In the genomic region with DNA sequence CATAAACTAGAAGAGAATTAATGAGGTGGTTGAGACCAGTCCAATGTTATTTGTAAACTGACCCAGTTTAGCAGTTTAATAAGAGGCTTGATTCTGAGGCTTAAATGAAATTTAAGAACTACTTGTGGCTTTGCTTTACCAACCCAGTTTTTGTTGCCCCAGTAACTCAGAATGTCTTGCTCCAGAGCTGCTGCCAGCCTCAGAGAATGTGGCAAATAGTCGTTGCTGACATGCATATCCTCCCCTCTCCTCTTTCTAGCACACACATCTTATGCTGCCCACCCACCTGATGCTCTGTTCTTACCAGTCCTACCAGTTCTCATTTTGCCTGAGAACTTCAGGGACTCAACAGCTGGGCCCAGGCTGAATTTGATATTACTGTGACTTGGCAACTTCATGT, we compare ENCODE assay signal across 15 cellular contexts.
"Had no signal": no experiment of that assay in that cellular context is flagged by ENCODE, and none has a peak within 500 bp of the region (broad histone marks: within the 10 kb centered on the region; RNA-seq: fewer than 3 reads in every experiment).

No MANE protein-coding gene starts in this region.

- H3K36me3 Mint-ChIP-seq: immature natural killer cell; natural killer cell treated with Interleukin-12 subunit alpha and Interleukin-12 subunit beta and Interleukin-15 and Interleukin-18, amount 100 ng/mL, for 72 hours; T-cell had no signal

- H3K9me3 Mint-ChIP-seq: activated naive CD8-positive, alpha-beta T cell treated with anti-CD3 and anti-CD28 coated beads, Interleukin-2, amount 50 U/mL, for 24 hours; immature natural killer cell; natural killer cell treated with Interleukin-12 subunit alpha and Interleukin-12 subunit beta and Interleukin-15 and Interleukin-18, amount 100 ng/mL, for 72 hours; T-cell had no signal

- ATAC-seq: activated CD8-positive, alpha-beta T cell treated with anti-CD3 and anti-CD28 coated beads, Interleukin-2, amount 10 ng/mL, durations not matched to agents 7 days and 5 days; activated naive CD8-positive, alpha-beta T cell treated with anti-CD3 and anti-CD28 coated beads, Interleukin-2, amount 50 U/mL, for 24 hours; lower lobe of right lung; mucosa of descending colon; natural killer cell treated with Interleukin-12 subunit alpha and Interleukin-12 subunit beta and Interleukin-15 and Interleukin-18, amount 100 ng/mL, for 72 hours; T-cell; upper lobe of right lung had no signal

- H3K9me3 ChIP-seq: lower lobe of right lung, mucosa of descending colon, sigmoid colon, upper lobe of right lung had no signal

- DNase-seq: activated CD4-positive, alpha-beta T cell treated with anti-CD3 and anti-CD28 coated beads for 48 hours; activated CD8-positive, alpha-beta T cell treated with anti-CD3 and anti-CD28 coated beads, Interleukin-2, amount 10 ng/mL, durations not matched to agents 7 days and 5 days; activated naive CD4-positive, alpha-beta T cell treated with Interleukin-2 at 50 U/mL for 16 hours; activated naive CD8-positive, alpha-beta T cell treated with anti-CD3 and anti-CD28 coated beads, Interleukin-2, amount 50 U/mL, for 24 hours; effector memory CD4-positive, alpha-beta T cell; immature natural killer cell; lower lobe of right lung; mucosa of descending colon; sigmoid colon; stimulated activated CD4-positive, alpha-beta T cell treated with anti-CD3 and anti-CD28 coated beads, Interleukin-2, amount 100 ng/mL, for 48 hours; stimulated activated naive CD4-positive, alpha-beta T cell treated with Interleukin-2 at 50 U/mL for 16 hours; T-cell; T1000; upper lobe of right lung had no signal

- H3K4me3 ChIP-seq: lower lobe of right lung, mucosa of descending colon, sigmoid colon, upper lobe of right lung had no signal

- H3K36me3 ChIP-seq: lower lobe of right lung, sigmoid colon, upper lobe of right lung had no signal

- H3K27ac Mint-ChIP-seq: activated CD8-positive, alpha-beta T cell treated with anti-CD3 and anti-CD28 coated beads, Interleukin-2, amount 10 ng/mL, durations not matched to agents 7 days and 5 days; activated naive CD8-positive, alpha-beta T cell treated with anti-CD3 and anti-CD28 coated beads, Interleukin-2, amount 50 U/mL, for 24 hours; immature natural killer cell; natural killer cell treated with Interleukin-12 subunit alpha and Interleukin-12 subunit beta and Interleukin-15 and Interleukin-18, amount 100 ng/mL, for 72 hours; T-cell had no signal

- H3K27ac ChIP-seq: lower lobe of right lung, sigmoid colon, upper lobe of right lung had no signal

- H3K4me3 Mint-ChIP-seq: activated CD8-positive, alpha-beta T cell treated with anti-CD3 and anti-CD28 coated beads, Interleukin-2, amount 10 ng/mL, durations not matched to agents 7 days and 5 days; activated naive CD8-positive, alpha-beta T cell treated with anti-CD3 and anti-CD28 coated beads, Interleukin-2, amount 50 U/mL, for 24 hours; immature natural killer cell; natural killer cell treated with Interleukin-12 subunit alpha and Interleukin-12 subunit beta and Interleukin-15 and Interleukin-18, amount 100 ng/mL, for 72 hours; T-cell had no signal

- H3K27me3 ChIP-seq: sigmoid colon, upper lobe of right lung had no signal

- H3K4me1 ChIP-seq: sigmoid colon, upper lobe of right lung had no signal

- H3K4me1 Mint-ChIP-seq: activated naive CD8-positive, alpha-beta T cell treated with anti-CD3 and anti-CD28 coated beads, Interleukin-2, amount 50 U/mL, for 24 hours; immature natural killer cell; T-cell had no signal
